In genomic region chr15:98440917-98441316, GRCh38 we compare ENCODE assay signal across 16 cellular contexts.
DNase-seq lines count a peak whose midpoint lies in the region; ATAC-seq, FAIRE-seq and TF ChIP-seq lines count a peak whose summit lies in the region.
"Had no signal": no experiment of that assay in that cellular context is flagged by ENCODE, and none has a peak within 500 bp of the region (broad histone marks: within the 10 kb centered on the region; RNA-seq: fewer than 3 reads in every experiment).

No MANE protein-coding gene starts in this region.

- H3K4me3 ChIP-seq in NB4 (ENCODE audit: low read depth, low read length), result no peak overlapping the region
- H3K4me3 ChIP-seq: body of pancreas, smooth muscle cell had no signal

- peak overlapping the region; percentile 19 for H3K27ac Mint-ChIP-seq in progenitor cell of endocrine pancreas

- no peaks in the 10 kb centered on the region for H3K4me1 Mint-ChIP-seq in progenitor cell of endocrine pancreas (ENCODE audit: low read depth)

- H3K9me3 Mint-ChIP-seq in progenitor cell of endocrine pancreas (ENCODE audit: low read depth), result peaks cover 5% of the 10 kb centered on the region

- H3K4me3 Mint-ChIP-seq in progenitor cell of endocrine pancreas (ENCODE audit: low read depth), result no peak overlapping the region

- FAIRE-seq in GM12892 (lab: Jason Lieb, UNC), result no peak

- H3K27me3 Mint-ChIP-seq in progenitor cell of endocrine pancreas, result peaks cover 28% of the 10 kb centered on the region

- no peak for TF ChIP-seq POLR2A in NB4 (IDR thresholded peaks at IDR 0.05; ENCODE audit: extremely low read depth, insufficient read length)
- no peak for TF ChIP-seq POLR2A in GM12892 (IDR thresholded peaks at IDR 0.05; ENCODE audit: low read depth, low read length)

- no peaks in the 10 kb centered on the region for H3K36me3 Mint-ChIP-seq in progenitor cell of endocrine pancreas (ENCODE audit: insufficient read depth)

- ATAC-seq in GM18909 (IDR thresholded peaks at IDR 0.05; ENCODE audit: poor library complexity, unreplicated experiment) (peak; percentile 65), HG02885 (IDR thresholded peaks at IDR 0.05; ENCODE audit: poor library complexity, unreplicated experiment) (peak; percentile 60)
- ATAC-seq: body of pancreas had no signal

- DNase-seq in NB4 (ENCODE audit: low read depth) (peak; percentile 56), progenitor cell of endocrine pancreas (ENCODE audit: low spot score, unreplicated experiment) (no peak), NCI-H1048 (lab: John Stamatoyannopoulos, UW) (no peak), T-helper 2 cell (no peak), GM12892 (ENCODE audit: insufficient read length) (no peak), anterior cingulate cortex (lab: John Stamatoyannopoulos, UW) (no peak)
- DNase-seq: activated gamma-delta T cell treated with Interleukin-2 at 50 U/mL for 16 hours; body of pancreas; effector CD4-positive, alpha-beta T cell; NCI-H1436 treated with DMSO at 0.1 percent for 48 hours; NCI-H524; nucleus accumbens; T-helper 9 cell had no signal

- TF ChIP-seq CTCF in NB4 (IDR thresholded peaks at IDR 0.05; ENCODE audit: low read depth, low read length) (no peak), progenitor cell of endocrine pancreas (IDR thresholded peaks at IDR 0.05; ENCODE audit: unreplicated experiment) (no peak)
